ENCODE assay signal across 18 cellular contexts in genomic region chr11:129321076-129321475, GRCh38. TPM values are rescaled to one million over a fixed set of nuclear protein-coding genes. Genes with fewer than 3 reads are reported as not detected.
DNase-seq lines count a peak whose midpoint lies in the region; ATAC-seq and TF ChIP-seq lines count a peak whose summit lies in the region.
"Had no signal": no experiment of that assay in that cellular context is flagged by ENCODE, and none has a peak within 500 bp of the region (broad histone marks: within the 10 kb centered on the region; RNA-seq: fewer than 3 reads in every experiment).

No MANE protein-coding gene starts in this region.

- H4K8ac ChIP-seq in neuronal stem cell (ENCODE audit: low read depth, low read length) = no peak overlapping the region

- peak overlapping the region; percentile 56 for H2AFZ ChIP-seq in neuronal stem cell (ENCODE audit: low read length)

- H3K14ac ChIP-seq in neuronal stem cell (ENCODE audit: low read length) = no peak overlapping the region

- no peaks in the 10 kb centered on the region for H3K9me3 Mint-ChIP-seq in Calu3 (ENCODE audit: low read depth, unreplicated experiment)
- H3K9me3 Mint-ChIP-seq in activated T-helper 1 cell treated with anti-CD3 and anti-CD28 coated beads, Interleukin-12 subunit alpha, Interleukin-12 subunit beta, Interleukin-2, Interleukin-4 antibody, amounts not matched to agents 30 ng/mL and 10 ng/mL and 1 ng/mL, durations not matched to agents 14 hours and 24 hours and 36 hours = no peaks in the 10 kb centered on the region
- H3K9me3 Mint-ChIP-seq: CD14-positive monocyte; CD8-positive, alpha-beta T cell had no signal

- ATAC-seq in heart left ventricle = no peak
- ATAC-seq: CD8-positive, alpha-beta T cell had no signal

- TF ChIP-seq POLR2A in heart left ventricle (IDR thresholded peaks at IDR 0.05) = no peak

- H2BK120ac ChIP-seq in neuronal stem cell (ENCODE audit: low read depth, low read length) = no peak overlapping the region

- H3K27me3 Mint-ChIP-seq in Calu3 (ENCODE audit: unreplicated experiment) = no peaks in the 10 kb centered on the region
- H3K27me3 Mint-ChIP-seq in activated T-helper 1 cell treated with anti-CD3 and anti-CD28 coated beads, Interleukin-12 subunit alpha, Interleukin-12 subunit beta, Interleukin-2, Interleukin-4 antibody, amounts not matched to agents 30 ng/mL and 10 ng/mL and 1 ng/mL, durations not matched to agents 14 hours and 24 hours and 36 hours (ENCODE audit: insufficient read depth) = peaks cover 8% of the 10 kb centered on the region

- CTCF ChIA-PET in Calu3 (lab: Charles Lee) = no interaction called here

- H3K4ac ChIP-seq in neuronal stem cell (ENCODE audit: low read length) = no peak overlapping the region

- no peak overlapping the region for H2BK12ac ChIP-seq in neuronal stem cell (ENCODE audit: low read length)

- BruUV-seq in Calu3 (replicated peaks; lab: Mats Ljungman, UMichigan) = no TSS peak

- H3K4me2 ChIP-seq in neuronal stem cell (ENCODE audit: insufficient read depth, low read length, poor library complexity, severe bottlenecking) = no peak overlapping the region

- H3K18ac ChIP-seq in neuronal stem cell (ENCODE audit: low read length) = no peak overlapping the region

- H3K9me3 ChIP-seq in neuronal stem cell (replicated peaks in 1 of 2; ENCODE audit: control insufficient read depth in 2 of 2, insufficient read depth in 1 of 2, low read depth in 1 of 2, low read length in 2 of 2) (no peaks in the 10 kb centered on the region), heart left ventricle (no peaks in the 10 kb centered on the region)
- H3K9me3 ChIP-seq: BE2C had no signal

- no peak overlapping the region for H3K9ac ChIP-seq in neuronal stem cell (ENCODE audit: low read depth, low read length, poor library complexity)

- no peak overlapping the region for H4K91ac ChIP-seq in neuronal stem cell (ENCODE audit: low read depth, low read length, poor library complexity)

- intact Hi-C loops in Calu3 (cut with micrococcal nuclease; ENCODE audit: unreplicated experiment) = no loop called here
- intact Hi-C loops in heart left ventricle (cut with DNase I) = loop anchor here in 3 of 10 donors (5.0 kb wide), 3 partner anchors 39 to 84 kb away; no protein-coding TSS in a partner anchor
- intact Hi-C loops in activated T-helper 1 cell treated with anti-CD3 and anti-CD28 coated beads, Interleukin-12 subunit alpha, Interleukin-12 subunit beta, Interleukin-2, Interleukin-4 antibody, amounts not matched to agents 30 ng/mL and 10 ng/mL and 1 ng/mL, durations not matched to agents 14 hours and 24 hours and 36 hours (cut with micrococcal nuclease) = no loop called here

- no peak overlapping the region for H2AK5ac ChIP-seq in neuronal stem cell (ENCODE audit: low read depth, low read length)

- H2BK5ac ChIP-seq in neuronal stem cell (ENCODE audit: low read length) = no peak overlapping the region

- peaks cover 77% of the 10 kb centered on the region for H3K4me1 Mint-ChIP-seq in Calu3 (ENCODE audit: low read depth, unreplicated experiment)
- H3K4me1 Mint-ChIP-seq in activated T-helper 1 cell treated with anti-CD3 and anti-CD28 coated beads, Interleukin-12 subunit alpha, Interleukin-12 subunit beta, Interleukin-2, Interleukin-4 antibody, amounts not matched to agents 30 ng/mL and 10 ng/mL and 1 ng/mL, durations not matched to agents 14 hours and 24 hours and 36 hours (ENCODE audit: low read depth) = no peaks in the 10 kb centered on the region

- no peak for DNase-seq in Calu3
- DNase-seq in neuronal stem cell (ENCODE audit: low spot score) = no peak
- no peak for DNase-seq in pons (ENCODE audit: low spot score)
- no peak for DNase-seq in heart left ventricle
- no peak for DNase-seq in hippocampal formation (lab: John Stamatoyannopoulos, UW)
- no peak for DNase-seq in activated T-helper 1 cell treated with anti-CD3 and anti-CD28 coated beads, Interleukin-12 subunit alpha, Interleukin-12 subunit beta, Interleukin-2, Interleukin-4 antibody, amounts not matched to agents 30 ng/mL and 10 ng/mL and 1 ng/mL, durations not matched to agents 14 hours and 24 hours and 36 hours (ENCODE audit: low spot score)
- DNase-seq: BE2C; CD8-positive, alpha-beta T cell; COR-L47; DND-41; GDM1; HCEC 1CT; IMR-90; KBM-7 had no signal

- no peak overlapping the region for H2BK15ac ChIP-seq in neuronal stem cell (ENCODE audit: low read length)

- H3K79me1 ChIP-seq in neuronal stem cell (ENCODE audit: low read depth, low read length) = no peaks in the 10 kb centered on the region

- WGBS in neuronal stem cell (ENCODE audit: extremely low coverage in 2 of 2, insufficient read length in 2 of 2, insufficient replicate concordance in 1 of 2), 2 donors = no CpG with 5 or more reads among the region's 2 CpGs
- WGBS in heart left ventricle, 4 donors = 69 to 81% (median 71%) methylated on average over 2 of the region's 2 CpGs

- H3K4me1 ChIP-seq in neuronal stem cell (ENCODE audit: control insufficient read depth in 2 of 2, insufficient read depth in 1 of 2, low read depth in 1 of 2, low read length in 2 of 2) (peaks cover 5 to 32% of the 10 kb centered on the region in 2 donors), heart left ventricle (peaks cover 0 to 34% (median 0%) of the 10 kb centered on the region in 12 donors)
- H3K4me1 ChIP-seq: BE2C had no signal

- TF ChIP-seq CTCF in Calu3 (IDR thresholded peaks at IDR 0.05; ENCODE audit: unreplicated experiment) (no peak), VCaP (conservative IDR thresholded peaks at IDR 0.05) (no peak), heart left ventricle (IDR thresholded peaks at IDR 0.05) (no peak)

- H3K27me3 ChIP-seq in neuronal stem cell (ENCODE audit: control insufficient read depth in 3 of 3, insufficient read depth in 3 of 3, low read depth in 1 of 3, low read length in 3 of 3) (no peaks in the 10 kb centered on the region), heart left ventricle (no peaks in the 10 kb centered on the region)
- H3K27me3 ChIP-seq: BE2C had no signal

- H3K27ac ChIP-seq in VCaP (peak overlapping the region; percentile 99), neuronal stem cell (replicated peaks; ENCODE audit: low read length) (no peak overlapping the region), heart left ventricle (no peak overlapping the region)

- H3K4me3 Mint-ChIP-seq in Calu3 (ENCODE audit: low read depth, unreplicated experiment) = no peak overlapping the region
- no peak overlapping the region for H3K4me3 Mint-ChIP-seq in activated T-helper 1 cell treated with anti-CD3 and anti-CD28 coated beads, Interleukin-12 subunit alpha, Interleukin-12 subunit beta, Interleukin-2, Interleukin-4 antibody, amounts not matched to agents 30 ng/mL and 10 ng/mL and 1 ng/mL, durations not matched to agents 14 hours and 24 hours and 36 hours
- H3K4me3 Mint-ChIP-seq: CD14-positive monocyte; CD8-positive, alpha-beta T cell had no signal

- H3K36me3 ChIP-seq in neuronal stem cell (replicated peaks in 1 of 2; ENCODE audit: control insufficient read depth in 2 of 2, insufficient read depth in 2 of 2, low read length in 2 of 2) (no peaks in the 10 kb centered on the region), heart left ventricle (no peaks in the 10 kb centered on the region)
- H3K36me3 ChIP-seq: BE2C had no signal

- H3K4me3 ChIP-seq in neuronal stem cell (ENCODE audit: low read length in 2 of 2) (no peak overlapping the region), heart left ventricle (no peak overlapping the region)

- H3K36me3 Mint-ChIP-seq in Calu3 (ENCODE audit: insufficient read depth, unreplicated experiment) = peaks cover 7% of the 10 kb centered on the region
- H3K36me3 Mint-ChIP-seq in activated T-helper 1 cell treated with anti-CD3 and anti-CD28 coated beads, Interleukin-12 subunit alpha, Interleukin-12 subunit beta, Interleukin-2, Interleukin-4 antibody, amounts not matched to agents 30 ng/mL and 10 ng/mL and 1 ng/mL, durations not matched to agents 14 hours and 24 hours and 36 hours (ENCODE audit: low read depth) = no peaks in the 10 kb centered on the region
- H3K36me3 Mint-ChIP-seq: CD14-positive monocyte; CD8-positive, alpha-beta T cell had no signal

- H3K23ac ChIP-seq in neuronal stem cell (ENCODE audit: low read depth, low read length, poor library complexity) = no peak overlapping the region

- peak overlapping the region; percentile 93 for H3K27ac Mint-ChIP-seq in Calu3 (ENCODE audit: unreplicated experiment)
- H3K27ac Mint-ChIP-seq in activated T-helper 1 cell treated with anti-CD3 and anti-CD28 coated beads, Interleukin-12 subunit alpha, Interleukin-12 subunit beta, Interleukin-2, Interleukin-4 antibody, amounts not matched to agents 30 ng/mL and 10 ng/mL and 1 ng/mL, durations not matched to agents 14 hours and 24 hours and 36 hours = no peak overlapping the region
- H3K27ac Mint-ChIP-seq: CD8-positive, alpha-beta T cell had no signal

RNA-seq across cellular contexts. Expression of gene BARX2, which starts 54.6 kb away (rescaled TPM):
- 41.6 and 42.9 TPM in 2 replicates for total RNA-seq in Calu3 (2022)
- not detected for polyA plus RNA-seq in neuronal stem cell (2013, experiment 1 of 2)
- polyA plus RNA-seq in neuronal stem cell (2013, experiment 2 of 2) = not detected
- under 1 TPM in 2 of 9 donors, not detected in 7; 0.12 to 0.72 TPM for total RNA-seq in heart left ventricle
- polyA plus RNA-seq in heart left ventricle = under 1 TPM in 1 of 2 donors, not detected in 1; 0.03 TPM
- total RNA-seq in activated T-helper 1 cell treated with anti-CD3 and anti-CD28 coated beads, Interleukin-12 subunit alpha, Interleukin-12 subunit beta, Interleukin-2, Interleukin-4 antibody, amounts not matched to agents 30 ng/mL and 10 ng/mL and 1 ng/mL, durations not matched to agents 14 hours and 24 hours and 36 hours = 8.8 and 9.1 TPM in 2 replicates
- total RNA-seq: A172; CD8-positive, alpha-beta T cell; H4; IMR-90 had no signal
- polyA plus RNA-seq: CD14-positive monocyte, IMR-90 had no signal
